19 cellular contexts compared by ENCODE assay signal in genomic region chr3:178750639-178751038, GRCh38.
A peak's percentile ranks its signal among the peaks of the same experiment; 100 is the strongest.
DNase-seq lines count a peak whose midpoint lies in the region; FAIRE-seq and TF ChIP-seq lines count a peak whose summit lies in the region.
"Had no signal": no experiment of that assay in that cellular context is flagged by ENCODE, and none has a peak within 500 bp of the region (broad histone marks: within the 10 kb centered on the region; RNA-seq: fewer than 3 reads in every experiment).

No MANE protein-coding gene starts in this region.

- H3K4me3 ChIP-seq in bronchial epithelial cell (ENCODE audit: low read depth, low read length): no peak overlapping the region
- peak overlapping the region; percentile 31 for H3K4me3 ChIP-seq in mucosa of stomach (ENCODE audit: low read length)
- H3K4me3 ChIP-seq: BLaER1 treated with 17β-estradiol and CSF1 and Interleukin-3, amounts not matched to agents 10 nM and 100 nM; MG63 had no signal

- no peak overlapping the region for H3K4me3 Mint-ChIP-seq in Calu3 (ENCODE audit: low read depth, unreplicated experiment)
- H3K4me3 Mint-ChIP-seq in activated CD4-positive, alpha-beta T cell treated with anti-CD3 and anti-CD28 coated beads, Interleukin-2, amount 10 ng/mL, durations not matched to agents 7 days and 5 days: no peak overlapping the region
- H3K4me3 Mint-ChIP-seq: CD4-positive, alpha-beta memory T cell; H9; HFFc6 had no signal

- no peak overlapping the region for H3K9ac ChIP-seq in mucosa of stomach (ENCODE audit: low read length)
- H3K9ac ChIP-seq: BLaER1 treated with 17β-estradiol and CSF1 and Interleukin-3, amounts not matched to agents 10 nM and 100 nM had no signal

- POLR2A ChIA-PET in activated CD4-positive, alpha-beta T cell treated with anti-CD3 and anti-CD28 coated beads, Interleukin-2, amount 10 ng/mL, durations not matched to agents 7 days and 5 days (lab: Charles Lee): no interaction called here

- peak overlapping the region; percentile 39 for H3K27ac Mint-ChIP-seq in Calu3 (ENCODE audit: unreplicated experiment)
- H3K27ac Mint-ChIP-seq in activated CD4-positive, alpha-beta T cell treated with anti-CD3 and anti-CD28 coated beads, Interleukin-2, amount 10 ng/mL, durations not matched to agents 7 days and 5 days: no peak overlapping the region
- H3K27ac Mint-ChIP-seq: CD4-positive, alpha-beta memory T cell; HFFc6 had no signal

- intact Hi-C loops in Calu3 (cut with micrococcal nuclease; ENCODE audit: unreplicated experiment): no loop called here

- no peak for FAIRE-seq in bronchial epithelial cell (lab: Jason Lieb, UNC)

- peaks cover 18% of the 10 kb centered on the region for H3K4me1 ChIP-seq in mucosa of stomach (ENCODE audit: control insufficient read depth, insufficient read depth, low read length)
- H3K4me1 ChIP-seq: Caco-2 had no signal

- no peak for DNase-seq in Calu3
- DNase-seq in NCI-H526 treated with DMSO at 0.1 percent for 48 hours (lab: John Stamatoyannopoulos, UW): peak; percentile 9
- DNase-seq in bronchial epithelial cell (ENCODE audit: low read depth): peak; percentile 2
- DNase-seq in NCI-H1092 (lab: John Stamatoyannopoulos, UW): no peak
- DNase-seq in activated CD4-positive, alpha-beta T cell treated with anti-CD3 and anti-CD28 coated beads, Interleukin-2, amount 10 ng/mL, durations not matched to agents 7 days and 5 days: no peak
- DNase-seq in RKO (ENCODE audit: low spot score): no peak
- DNase-seq: 8988T; Caco-2; CD4-positive, alpha-beta memory T cell; DMS79; H9; HFFc6; Karpas-422; MG63; NCI-H1417 treated with DMSO at 0.1 percent for 48 hours; NCI-H187; NK-92 treated with Interleukin-12 subunit alpha and Interleukin-12 subunit beta, amount 100 ng/mL, for 24 hours had no signal

- H3K27me3 ChIP-seq in bronchial epithelial cell (ENCODE audit: control insufficient read depth, insufficient read depth, low read length): no peaks in the 10 kb centered on the region
- H3K27me3 ChIP-seq in mucosa of stomach (ENCODE audit: control insufficient read depth, insufficient read depth, low read length): no peaks in the 10 kb centered on the region
- H3K27me3 ChIP-seq: BLaER1 treated with 17β-estradiol and CSF1 and Interleukin-3, amounts not matched to agents 10 nM and 100 nM; MG63 had no signal

- TF ChIP-seq CTCF in Calu3 (IDR thresholded peaks at IDR 0.05; ENCODE audit: unreplicated experiment) (no peak), bronchial epithelial cell (IDR thresholded peaks at IDR 0.05; ENCODE audit: insufficient read depth, low read length, severe bottlenecking) (no peak)

- peaks cover 5% of the 10 kb centered on the region for H3K9me3 Mint-ChIP-seq in Calu3 (ENCODE audit: low read depth, unreplicated experiment)
- H3K9me3 Mint-ChIP-seq in activated CD4-positive, alpha-beta T cell treated with anti-CD3 and anti-CD28 coated beads, Interleukin-2, amount 10 ng/mL, durations not matched to agents 7 days and 5 days: no peaks in the 10 kb centered on the region

- peaks cover 6% of the 10 kb centered on the region for H3K4me1 Mint-ChIP-seq in Calu3 (ENCODE audit: low read depth, unreplicated experiment)
- H3K4me1 Mint-ChIP-seq in activated CD4-positive, alpha-beta T cell treated with anti-CD3 and anti-CD28 coated beads, Interleukin-2, amount 10 ng/mL, durations not matched to agents 7 days and 5 days: no peaks in the 10 kb centered on the region
- H3K4me1 Mint-ChIP-seq: CD4-positive, alpha-beta memory T cell had no signal

- BruUV-seq in Calu3 (replicated peaks; lab: Mats Ljungman, UMichigan): no TSS peak

- H3K36me3 ChIP-seq in bronchial epithelial cell (ENCODE audit: control insufficient read depth, insufficient read depth, low read length) (no peaks in the 10 kb centered on the region), mucosa of stomach (ENCODE audit: control insufficient read depth, insufficient read depth, low read length) (no peaks in the 10 kb centered on the region)
- H3K36me3 ChIP-seq: BLaER1 treated with 17β-estradiol and CSF1 and Interleukin-3, amounts not matched to agents 10 nM and 100 nM; MG63 had no signal

- no peaks in the 10 kb centered on the region for H3K27me3 Mint-ChIP-seq in Calu3 (ENCODE audit: unreplicated experiment)
- H3K27me3 Mint-ChIP-seq in activated CD4-positive, alpha-beta T cell treated with anti-CD3 and anti-CD28 coated beads, Interleukin-2, amount 10 ng/mL, durations not matched to agents 7 days and 5 days: no peaks in the 10 kb centered on the region

- H3K36me3 Mint-ChIP-seq in Calu3 (ENCODE audit: insufficient read depth, unreplicated experiment): no peaks in the 10 kb centered on the region
- H3K36me3 Mint-ChIP-seq in activated CD4-positive, alpha-beta T cell treated with anti-CD3 and anti-CD28 coated beads, Interleukin-2, amount 10 ng/mL, durations not matched to agents 7 days and 5 days (ENCODE audit: low read depth): no peaks in the 10 kb centered on the region
- H3K36me3 Mint-ChIP-seq: CD4-positive, alpha-beta memory T cell had no signal

- no peaks in the 10 kb centered on the region for H3K9me3 ChIP-seq in mucosa of stomach (ENCODE audit: control insufficient read depth, low read length)
- H3K9me3 ChIP-seq: Caco-2, MG63 had no signal

- CTCF ChIA-PET in Calu3 (lab: Charles Lee): interaction anchor here (0.7 kb wide), 1 partner anchor 1556 kb away, joined by 3 read pairs; no protein-coding TSS in a partner anchor
- CTCF ChIA-PET in activated CD4-positive, alpha-beta T cell treated with anti-CD3 and anti-CD28 coated beads, Interleukin-2, amount 10 ng/mL, durations not matched to agents 7 days and 5 days (lab: Charles Lee): interaction anchor here (0.7 to 1.0 kb wide), 2 partner anchors 11 to 922 kb away, joined by 3 read pairs; no protein-coding TSS in a partner anchor

Comparison
In these comparisons a context has a peak if more than half of its experiments do, and no peak if none do; other contexts are left out.
1. DNase-seq: peak in NCI-H526 treated with DMSO at 0.1 percent for 48 hours (single experiment) and bronchial epithelial cell (single experiment); none in Calu3 (single experiment), NCI-H1092 (single experiment), activated CD4-positive, alpha-beta T cell treated with anti-CD3 and anti-CD28 coated beads, Interleukin-2, amount 10 ng/mL, durations not matched to agents 7 days and 5 days (single experiment) and RKO (single experiment).